In the genomic region with DNA sequence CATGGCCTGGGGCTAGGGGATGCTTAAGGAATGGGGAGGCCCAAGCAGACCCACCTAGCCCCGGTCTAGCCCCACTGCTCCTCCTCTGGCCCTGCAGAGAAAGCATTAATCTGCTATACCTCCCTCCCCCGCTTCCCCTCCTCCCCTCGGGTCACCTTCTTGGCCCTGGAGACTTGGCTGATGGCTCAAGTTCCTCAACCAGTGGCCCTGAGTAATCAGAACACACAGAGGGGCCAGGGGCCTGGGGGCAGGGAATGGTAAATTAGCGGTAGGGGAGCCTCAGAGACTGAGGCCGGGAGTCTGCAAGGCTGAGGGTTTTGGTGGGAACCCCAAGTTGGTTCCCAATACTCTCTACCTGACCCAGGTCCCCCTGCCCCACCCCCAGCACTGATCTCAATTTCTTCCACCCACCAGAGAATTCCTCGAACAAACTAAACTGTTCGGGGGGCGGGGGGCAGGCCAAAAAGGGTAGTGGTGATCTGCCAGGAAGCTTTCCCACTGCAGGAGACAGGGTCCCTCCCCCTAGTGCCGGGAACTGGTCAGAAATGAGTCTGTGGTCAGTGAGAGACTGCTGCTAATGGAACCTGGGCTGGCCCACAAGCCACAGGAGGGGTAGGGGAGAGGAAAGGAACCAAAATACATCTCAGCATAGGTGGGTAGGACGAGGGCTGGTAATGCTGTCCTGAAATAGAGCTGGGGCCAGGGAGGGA, we compare ENCODE assay signal across 1 cellular context.
TF ChIP-seq lines count a peak whose summit lies in the region.

No MANE protein-coding gene starts in this region.

TF ChIP-seq in H1, 55 proteins besides CTCF, POLR2A, EP300 and RAD21:
- TF ChIP-seq SP1 (IDR thresholded peaks at IDR 0.05; ENCODE audit: low read depth, low read length) (no peak), RXRA (IDR thresholded peaks at IDR 0.05; ENCODE audit: insufficient read depth, low read depth, low read length) (no peak), KDM5A (IDR thresholded peaks at IDR 0.05; ENCODE audit: low read length) (no peak), TCF12 (IDR thresholded peaks at IDR 0.05; ENCODE audit: low read depth, low read length) (no peak), TAF1 (IDR thresholded peaks at IDR 0.05; ENCODE audit: low read depth, low read length) (no peak), KDM1A (IDR thresholded peaks at IDR 0.05; ENCODE audit: borderline replicate concordance, low read length) (no peak), CHD2 (IDR thresholded peaks at IDR 0.05; ENCODE audit: low read length) (no peak), ASH2L (IDR thresholded peaks at IDR 0.05; ENCODE audit: low read length) (no peak), PHF8 (conservative IDR thresholded peaks at IDR 0.05; ENCODE audit: low read depth, low read length) (no peak), GABPA (IDR thresholded peaks at IDR 0.05; ENCODE audit: borderline replicate concordance, insufficient read depth, low read length) (no peak), SP2 (IDR thresholded peaks at IDR 0.05; ENCODE audit: low read length) (no peak), RBBP5 (IDR thresholded peaks at IDR 0.05; ENCODE audit: borderline replicate concordance, low read depth, low read length) (no peak), FOSL1 (IDR thresholded peaks at IDR 0.05; ENCODE audit: insufficient read depth, low read depth, low read length) (no peak), RNF2 (IDR thresholded peaks at IDR 0.05; ENCODE audit: borderline replicate concordance, low read depth, low read length, missing control alignments, poor library complexity, severe bottlenecking) (no peak), CBX5 (IDR thresholded peaks at IDR 0.05; ENCODE audit: low read depth, low read length) (no peak), CTBP2 (IDR thresholded peaks at IDR 0.05; ENCODE audit: borderline replicate concordance, insufficient read depth, insufficient read length, low read length) (no peak)
- TF ChIP-seq, protein P1, sequence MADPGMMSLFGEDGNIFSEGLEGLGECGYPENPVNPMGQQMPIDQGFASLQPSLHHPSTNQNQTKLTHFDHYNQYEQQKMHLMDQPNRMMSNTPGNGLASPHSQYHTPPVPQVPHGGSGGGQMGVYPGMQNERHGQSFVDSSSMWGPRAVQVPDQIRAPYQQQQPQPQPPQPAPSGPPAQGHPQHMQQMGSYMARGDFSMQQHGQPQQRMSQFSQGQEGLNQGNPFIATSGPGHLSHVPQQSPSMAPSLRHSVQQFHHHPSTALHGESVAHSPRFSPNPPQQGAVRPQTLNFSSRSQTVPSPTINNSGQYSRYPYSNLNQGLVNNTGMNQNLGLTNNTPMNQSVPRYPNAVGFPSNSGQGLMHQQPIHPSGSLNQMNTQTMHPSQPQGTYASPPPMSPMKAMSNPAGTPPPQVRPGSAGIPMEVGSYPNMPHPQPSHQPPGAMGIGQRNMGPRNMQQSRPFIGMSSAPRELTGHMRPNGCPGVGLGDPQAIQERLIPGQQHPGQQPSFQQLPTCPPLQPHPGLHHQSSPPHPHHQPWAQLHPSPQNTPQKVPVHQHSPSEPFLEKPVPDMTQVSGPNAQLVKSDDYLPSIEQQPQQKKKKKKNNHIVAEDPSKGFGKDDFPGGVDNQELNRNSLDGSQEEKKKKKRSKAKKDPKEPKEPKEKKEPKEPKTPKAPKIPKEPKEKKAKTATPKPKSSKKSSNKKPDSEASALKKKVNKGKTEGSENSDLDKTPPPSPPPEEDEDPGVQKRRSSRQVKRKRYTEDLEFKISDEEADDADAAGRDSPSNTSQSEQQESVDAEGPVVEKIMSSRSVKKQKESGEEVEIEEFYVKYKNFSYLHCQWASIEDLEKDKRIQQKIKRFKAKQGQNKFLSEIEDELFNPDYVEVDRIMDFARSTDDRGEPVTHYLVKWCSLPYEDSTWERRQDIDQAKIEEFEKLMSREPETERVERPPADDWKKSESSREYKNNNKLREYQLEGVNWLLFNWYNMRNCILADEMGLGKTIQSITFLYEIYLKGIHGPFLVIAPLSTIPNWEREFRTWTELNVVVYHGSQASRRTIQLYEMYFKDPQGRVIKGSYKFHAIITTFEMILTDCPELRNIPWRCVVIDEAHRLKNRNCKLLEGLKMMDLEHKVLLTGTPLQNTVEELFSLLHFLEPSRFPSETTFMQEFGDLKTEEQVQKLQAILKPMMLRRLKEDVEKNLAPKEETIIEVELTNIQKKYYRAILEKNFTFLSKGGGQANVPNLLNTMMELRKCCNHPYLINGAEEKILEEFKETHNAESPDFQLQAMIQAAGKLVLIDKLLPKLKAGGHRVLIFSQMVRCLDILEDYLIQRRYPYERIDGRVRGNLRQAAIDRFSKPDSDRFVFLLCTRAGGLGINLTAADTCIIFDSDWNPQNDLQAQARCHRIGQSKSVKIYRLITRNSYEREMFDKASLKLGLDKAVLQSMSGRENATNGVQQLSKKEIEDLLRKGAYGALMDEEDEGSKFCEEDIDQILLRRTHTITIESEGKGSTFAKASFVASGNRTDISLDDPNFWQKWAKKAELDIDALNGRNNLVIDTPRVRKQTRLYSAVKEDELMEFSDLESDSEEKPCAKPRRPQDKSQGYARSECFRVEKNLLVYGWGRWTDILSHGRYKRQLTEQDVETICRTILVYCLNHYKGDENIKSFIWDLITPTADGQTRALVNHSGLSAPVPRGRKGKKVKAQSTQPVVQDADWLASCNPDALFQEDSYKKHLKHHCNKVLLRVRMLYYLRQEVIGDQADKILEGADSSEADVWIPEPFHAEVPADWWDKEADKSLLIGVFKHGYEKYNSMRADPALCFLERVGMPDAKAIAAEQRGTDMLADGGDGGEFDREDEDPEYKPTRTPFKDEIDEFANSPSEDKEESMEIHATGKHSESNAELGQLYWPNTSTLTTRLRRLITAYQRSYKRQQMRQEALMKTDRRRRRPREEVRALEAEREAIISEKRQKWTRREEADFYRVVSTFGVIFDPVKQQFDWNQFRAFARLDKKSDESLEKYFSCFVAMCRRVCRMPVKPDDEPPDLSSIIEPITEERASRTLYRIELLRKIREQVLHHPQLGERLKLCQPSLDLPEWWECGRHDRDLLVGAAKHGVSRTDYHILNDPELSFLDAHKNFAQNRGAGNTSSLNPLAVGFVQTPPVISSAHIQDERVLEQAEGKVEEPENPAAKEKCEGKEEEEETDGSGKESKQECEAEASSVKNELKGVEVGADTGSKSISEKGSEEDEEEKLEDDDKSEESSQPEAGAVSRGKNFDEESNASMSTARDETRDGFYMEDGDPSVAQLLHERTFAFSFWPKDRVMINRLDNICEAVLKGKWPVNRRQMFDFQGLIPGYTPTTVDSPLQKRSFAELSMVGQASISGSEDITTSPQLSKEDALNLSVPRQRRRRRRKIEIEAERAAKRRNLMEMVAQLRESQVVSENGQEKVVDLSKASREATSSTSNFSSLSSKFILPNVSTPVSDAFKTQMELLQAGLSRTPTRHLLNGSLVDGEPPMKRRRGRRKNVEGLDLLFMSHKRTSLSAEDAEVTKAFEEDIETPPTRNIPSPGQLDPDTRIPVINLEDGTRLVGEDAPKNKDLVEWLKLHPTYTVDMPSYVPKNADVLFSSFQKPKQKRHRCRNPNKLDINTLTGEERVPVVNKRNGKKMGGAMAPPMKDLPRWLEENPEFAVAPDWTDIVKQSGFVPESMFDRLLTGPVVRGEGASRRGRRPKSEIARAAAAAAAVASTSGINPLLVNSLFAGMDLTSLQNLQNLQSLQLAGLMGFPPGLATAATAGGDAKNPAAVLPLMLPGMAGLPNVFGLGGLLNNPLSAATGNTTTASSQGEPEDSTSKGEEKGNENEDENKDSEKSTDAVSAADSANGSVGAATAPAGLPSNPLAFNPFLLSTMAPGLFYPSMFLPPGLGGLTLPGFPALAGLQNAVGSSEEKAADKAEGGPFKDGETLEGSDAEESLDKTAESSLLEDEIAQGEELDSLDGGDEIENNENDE (IDR thresholded peaks at IDR 0.05; ENCODE audit: insufficient replicate concordance, low read length), result no peak
- TF ChIP-seq, protein P2, sequence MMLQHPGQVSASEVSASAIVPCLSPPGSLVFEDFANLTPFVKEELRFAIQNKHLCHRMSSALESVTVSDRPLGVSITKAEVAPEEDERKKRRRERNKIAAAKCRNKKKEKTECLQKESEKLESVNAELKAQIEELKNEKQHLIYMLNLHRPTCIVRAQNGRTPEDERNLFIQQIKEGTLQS (IDR thresholded peaks at IDR 0.05; ENCODE audit: insufficient read depth, low read depth, low read length), result no peak
- TF ChIP-seq, protein P3, sequence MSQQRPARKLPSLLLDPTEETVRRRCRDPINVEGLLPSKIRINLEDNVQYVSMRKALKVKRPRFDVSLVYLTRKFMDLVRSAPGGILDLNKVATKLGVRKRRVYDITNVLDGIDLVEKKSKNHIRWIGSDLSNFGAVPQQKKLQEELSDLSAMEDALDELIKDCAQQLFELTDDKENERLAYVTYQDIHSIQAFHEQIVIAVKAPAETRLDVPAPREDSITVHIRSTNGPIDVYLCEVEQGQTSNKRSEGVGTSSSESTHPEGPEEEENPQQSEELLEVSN (IDR thresholded peaks at IDR 0.05), result no peak
